In genomic region chr16:89871895-89872294, GRCh38 we compare ENCODE assay signal across 12 cellular contexts. TPM values are rescaled to one million over a fixed set of nuclear protein-coding genes. Genes with fewer than 3 reads are reported as not detected.
DNase-seq lines count a peak whose midpoint lies in the region; ATAC-seq and TF ChIP-seq lines count a peak whose summit lies in the region.
"Had no signal": no experiment of that assay in that cellular context is flagged by ENCODE, and none has a peak within 500 bp of the region (broad histone marks: within the 10 kb centered on the region; RNA-seq: fewer than 3 reads in every experiment).

No MANE protein-coding gene starts in this region.

- H3K9me3 Mint-ChIP-seq in activated T-cell treated with anti-CD3 and anti-CD28 coated beads, Interleukin-2, amount 50 U/mL, for 72 hours: peaks cover 2 to 3% of the 10 kb centered on the region in 2 donors
- H3K9me3 Mint-ChIP-seq in Calu3 (ENCODE audit: low read depth, unreplicated experiment): no peaks in the 10 kb centered on the region
- peaks cover 15% of the 10 kb centered on the region for H3K9me3 Mint-ChIP-seq in WTC11
- peaks cover 0 to 3% (median 0%) of the 10 kb centered on the region in 7 donors for H3K9me3 Mint-ChIP-seq in naive B cell

- TF ChIP-seq CTCF in Calu3 (IDR thresholded peaks at IDR 0.05; ENCODE audit: unreplicated experiment) (no peak), WTC11 (IDR thresholded peaks at IDR 0.05) (no peak), suprapubic skin (IDR thresholded peaks at IDR 0.05) (no peak)

- H3K27me3 ChIP-seq in suprapubic skin: no peaks in the 10 kb centered on the region
- H3K27me3 ChIP-seq: stomach had no signal

- H3K27ac ChIP-seq in suprapubic skin: no peak overlapping the region

- H3K27ac Mint-ChIP-seq in activated T-cell treated with anti-CD3 and anti-CD28 coated beads, Interleukin-2, amount 50 U/mL, for 72 hours: no peak overlapping the region
- H3K27ac Mint-ChIP-seq in Calu3 (ENCODE audit: unreplicated experiment) (no peak overlapping the region), WTC11 (no peak overlapping the region), naive B cell (peak overlapping the region in 3 of 6 donors; percentile 16 to 100 (median 98))

- 87% methylated on average over 9 of the region's 9 CpGs for WGBS in suprapubic skin

- ATAC-seq in activated T-cell treated with anti-CD3 and anti-CD28 coated beads, Interleukin-2, amount 50 U/mL, for 72 hours (replicated peaks in 1 of 2): no peak
- ATAC-seq in WTC11 (no peak), naive B cell (ENCODE audit: low read depth in 2 of 2) (no peak), GM18907 (IDR thresholded peaks at IDR 0.05; ENCODE audit: unreplicated experiment) (no peak), GM19397 (IDR thresholded peaks at IDR 0.05; ENCODE audit: unreplicated experiment) (no peak)

- H3K36me3 ChIP-seq in suprapubic skin: peaks cover 3% of the 10 kb centered on the region

- no peak for DNase-seq in activated T-cell treated with anti-CD3 and anti-CD28 coated beads, Interleukin-2, amount 50 U/mL, for 72 hours
- no peak for DNase-seq in activated T-cell treated with anti-CD3 and anti-CD28 coated beads, Interleukin-2, amount 50 U/mL, for 48 hours
- DNase-seq in Calu3 (no peak), WTC11 (ENCODE audit: low spot score) (no peak), naive B cell (no peak), suprapubic skin (ENCODE audit: low spot score in 2 of 2) (no peak)
- DNase-seq: DMS153; NCI-H2227 treated with DMSO at 0.1 percent for 48 hours; NK-92 treated with Interleukin-12 subunit alpha and Interleukin-12 subunit beta, amount 100 ng/mL, for 24 hours; stomach had no signal

- peaks cover 11% of the 10 kb centered on the region for H3K4me1 Mint-ChIP-seq in activated T-cell treated with anti-CD3 and anti-CD28 coated beads, Interleukin-2, amount 50 U/mL, for 72 hours (ENCODE audit: low read depth)
- peaks cover 15% of the 10 kb centered on the region for H3K4me1 Mint-ChIP-seq in Calu3 (ENCODE audit: low read depth, unreplicated experiment)
- no peaks in the 10 kb centered on the region for H3K4me1 Mint-ChIP-seq in WTC11
- peaks cover 4 to 19% (median 17%) of the 10 kb centered on the region in 3 donors for H3K4me1 Mint-ChIP-seq in naive B cell

- H3K4me1 ChIP-seq in suprapubic skin: peaks cover 18% of the 10 kb centered on the region

- POLR2A ChIA-PET in WTC11 (lab: Charles Lee): interaction anchor here (0.6 kb wide), 1 partner anchor 24 kb away, joined by 3 read pairs; no protein-coding TSS in a partner anchor

- no TSS peak for BruUV-seq in Calu3 (replicated peaks; lab: Mats Ljungman, UMichigan)

- intact Hi-C loops in Calu3 (cut with micrococcal nuclease; ENCODE audit: unreplicated experiment): no loop called here

- peaks cover 6 to 21% of the 10 kb centered on the region in 2 donors for H3K36me3 Mint-ChIP-seq in activated T-cell treated with anti-CD3 and anti-CD28 coated beads, Interleukin-2, amount 50 U/mL, for 72 hours (ENCODE audit: insufficient read depth in 2 of 2)
- H3K36me3 Mint-ChIP-seq in Calu3 (ENCODE audit: insufficient read depth, unreplicated experiment) (peaks cover 66% of the 10 kb centered on the region), WTC11 (peaks cover 30% of the 10 kb centered on the region), naive B cell (peaks cover 0 to 4% of the 10 kb centered on the region in 2 donors)

- no peak for TF ChIP-seq EP300 in suprapubic skin (IDR thresholded peaks at IDR 0.05)

- no peaks in the 10 kb centered on the region for H3K27me3 Mint-ChIP-seq in activated T-cell treated with anti-CD3 and anti-CD28 coated beads, Interleukin-2, amount 50 U/mL, for 72 hours (ENCODE audit: low read depth)
- H3K27me3 Mint-ChIP-seq in Calu3 (ENCODE audit: unreplicated experiment): no peaks in the 10 kb centered on the region
- peaks cover 4% of the 10 kb centered on the region; the same call in 1 of the 2 replicates for H3K27me3 Mint-ChIP-seq in WTC11 (ENCODE audit: low read depth)
- H3K27me3 Mint-ChIP-seq in naive B cell: no peaks in the 10 kb centered on the region

- CTCF ChIA-PET in Calu3 (lab: Charles Lee): interaction anchor here (1.7 to 2.5 kb wide), 2 partner anchors 10 to 12 kb away, joined by 6 to 8 read pairs; no protein-coding TSS in a partner anchor
- CTCF ChIA-PET in WTC11 (lab: Charles Lee): interaction anchor here (0.5 to 1.6 kb wide), 3 partner anchors 11 to 594 kb away, joined by 3 to 6 read pairs (median 4); no protein-coding TSS in a partner anchor

- peak overlapping the region; percentile 94 to 95 for H3K4me3 Mint-ChIP-seq in activated T-cell treated with anti-CD3 and anti-CD28 coated beads, Interleukin-2, amount 50 U/mL, for 72 hours
- H3K4me3 Mint-ChIP-seq in Calu3 (ENCODE audit: low read depth, unreplicated experiment) (peak overlapping the region; percentile 93), WTC11 (peak overlapping the region; percentile 22; the same call in 1 of the 2 replicates), naive B cell (peak overlapping the region in 6 of 8 donors; percentile 53 to 98 (median 76))

- H3K9me3 ChIP-seq in suprapubic skin: no peaks in the 10 kb centered on the region

- H3K4me3 ChIP-seq in suprapubic skin: no peak overlapping the region

- no peak for TF ChIP-seq POLR2A in suprapubic skin (IDR thresholded peaks at IDR 0.05)

TF ChIP-seq in WTC11, 78 proteins besides CTCF, POLR2A, EP300 and RAD21:
- TF ChIP-seq HMGA2 (CRISPR knock-in tag; IDR thresholded peaks at IDR 0.05): no peak
- no peak for TF ChIP-seq CREB1 (CRISPR knock-in tag; IDR thresholded peaks at IDR 0.05)
- no peak for TF ChIP-seq E2F5 (CRISPR knock-in tag; IDR thresholded peaks at IDR 0.05)
- TF ChIP-seq TP53 (CRISPR knock-in tag; IDR thresholded peaks at IDR 0.05): no peak

RNA-seq across cellular contexts. Expression of gene TCF25, which starts 1.5 kb away (rescaled TPM):
- total RNA-seq in activated T-cell treated with anti-CD3 and anti-CD28 coated beads, Interleukin-2, amount 50 U/mL, for 72 hours: 100 to 1,000 TPM; 167 to 195 TPM
- 270 and 300 TPM in 2 replicates for total RNA-seq in Calu3 (2022)
- total RNA-seq in WTC11 (2021): 113 to 155 TPM (median 127 TPM) in 3 replicates
- 100 to 1,000 TPM in 5 of 6 donors, 10 to 100 TPM in 1; 88.4 to 135 (median 108) TPM for polyA plus RNA-seq in naive B cell (ENCODE audit: low read depth in 6 of 6)
- 100 to 1,000 TPM; 166 to 260 (median 182) TPM for total RNA-seq in suprapubic skin

RNA-seq across cellular contexts. Expression of gene SPIRE2, which starts 43.6 kb away (rescaled TPM):
- total RNA-seq in activated T-cell treated with anti-CD3 and anti-CD28 coated beads, Interleukin-2, amount 50 U/mL, for 72 hours: under 1 TPM; 0.69 to 0.91 TPM
- total RNA-seq in Calu3 (2022) (46.3 and 53.1 TPM in 2 replicates), WTC11 (2021) (19.7 to 21.1 TPM (median 20.5 TPM) in 3 replicates), suprapubic skin (1 to 10 TPM; 4.5 to 6.6 (median 5.5) TPM)
- under 1 TPM in 3 of 6 donors, not detected in 3; 0.09 to 0.57 (median 0.20) TPM for polyA plus RNA-seq in naive B cell (ENCODE audit: low read depth in 6 of 6)

RNA-seq across cellular contexts. Expression of gene MC1R, which starts 46.8 kb away (rescaled TPM):
- total RNA-seq in activated T-cell treated with anti-CD3 and anti-CD28 coated beads, Interleukin-2, amount 50 U/mL, for 72 hours: 10 to 100 TPM in 1 of 2 donors, 1 to 10 TPM in 1; 7.6 to 15.2 TPM
- 16.9 and 17.4 TPM in 2 replicates for total RNA-seq in Calu3 (2022)
- 3.4 to 3.8 TPM (median 3.5 TPM) in 3 replicates for total RNA-seq in WTC11 (2021)
- polyA plus RNA-seq in naive B cell (ENCODE audit: low read depth in 6 of 6): under 1 TPM in 5 of 6 donors, not detected in 1; 0.12 to 0.62 (median 0.48) TPM
- 10 to 100 TPM in 2 of 4 donors, 1 to 10 TPM in 2; 3.6 to 29.3 (median 8.9) TPM for total RNA-seq in suprapubic skin

RNA-seq across cellular contexts. Expression of gene TUBB3, which starts 51.2 kb away (rescaled TPM):
- 1 to 10 TPM; 1.3 to 2.7 TPM for total RNA-seq in activated T-cell treated with anti-CD3 and anti-CD28 coated beads, Interleukin-2, amount 50 U/mL, for 72 hours
- 52.1 and 61.5 TPM in 2 replicates for total RNA-seq in Calu3 (2022)
- 150 to 209 TPM (median 163 TPM) in 3 replicates for total RNA-seq in WTC11 (2021)
- 10 to 100 TPM in 1 of 6 donors, 1 to 10 TPM in 4, under 1 TPM in 1; 0.99 to 12.2 (median 5.0) TPM for polyA plus RNA-seq in naive B cell (ENCODE audit: low read depth in 6 of 6)
- total RNA-seq in suprapubic skin: 1 to 10 TPM; 1.2 to 9.2 (median 4.6) TPM

RNA-seq across cellular contexts. Expression of gene FANCA, which starts 55.4 kb away (rescaled TPM):
- 100 to 1,000 TPM in 1 of 2 donors, 10 to 100 TPM in 1; 90.6 to 128 TPM for total RNA-seq in activated T-cell treated with anti-CD3 and anti-CD28 coated beads, Interleukin-2, amount 50 U/mL, for 72 hours
- total RNA-seq in Calu3 (2022): 127 and 140 TPM in 2 replicates
- 90.5 to 98.7 TPM (median 90.8 TPM) in 3 replicates for total RNA-seq in WTC11 (2021)
- polyA plus RNA-seq in naive B cell (ENCODE audit: low read depth in 6 of 6): 10 to 100 TPM; 11.7 to 30.5 (median 17.4) TPM
- total RNA-seq in suprapubic skin: 10 to 100 TPM in 1 of 4 donors, 1 to 10 TPM in 3; 2.8 to 11.3 (median 8.1) TPM

Comparison
In these comparisons a context has a peak if more than half of its experiments do, and no peak if none do; other contexts are left out.
1. H3K4me3 Mint-ChIP-seq: peak in every context shown above with its lines; median percentile 94 in activated T-cell treated with anti-CD3 and anti-CD28 coated beads, Interleukin-2, amount 50 U/mL, for 72 hours; 93 in Calu3; 76 in naive B cell; 22 in WTC11.